Comparison of ENCODE assay signal across 1 cellular context in the genomic region with DNA sequence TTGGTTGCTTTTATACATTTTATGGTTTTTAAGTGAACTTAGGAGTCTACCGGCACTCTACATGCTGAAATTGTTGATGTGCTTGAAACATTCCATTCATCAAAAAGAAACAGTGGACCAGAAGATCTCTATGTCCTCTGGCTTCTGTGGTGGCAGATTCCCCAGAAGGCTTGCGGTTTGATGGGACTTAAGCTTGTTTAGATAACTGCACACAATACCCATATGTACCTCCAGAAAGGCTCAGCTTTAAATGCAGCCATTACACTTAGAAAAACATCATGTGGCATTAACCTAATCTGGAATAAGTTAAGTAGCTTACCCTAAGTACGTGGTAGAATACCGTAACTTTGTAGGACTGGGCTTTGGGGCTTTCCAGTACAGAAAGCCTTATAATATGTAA.
TF ChIP-seq lines count a peak whose summit lies in the region.

No MANE protein-coding gene starts in this region.

TF ChIP-seq in HEK293, 187 proteins besides CTCF, POLR2A, EP300 and RAD21 (continued from another document):
- TF ChIP-seq, protein P1, sequence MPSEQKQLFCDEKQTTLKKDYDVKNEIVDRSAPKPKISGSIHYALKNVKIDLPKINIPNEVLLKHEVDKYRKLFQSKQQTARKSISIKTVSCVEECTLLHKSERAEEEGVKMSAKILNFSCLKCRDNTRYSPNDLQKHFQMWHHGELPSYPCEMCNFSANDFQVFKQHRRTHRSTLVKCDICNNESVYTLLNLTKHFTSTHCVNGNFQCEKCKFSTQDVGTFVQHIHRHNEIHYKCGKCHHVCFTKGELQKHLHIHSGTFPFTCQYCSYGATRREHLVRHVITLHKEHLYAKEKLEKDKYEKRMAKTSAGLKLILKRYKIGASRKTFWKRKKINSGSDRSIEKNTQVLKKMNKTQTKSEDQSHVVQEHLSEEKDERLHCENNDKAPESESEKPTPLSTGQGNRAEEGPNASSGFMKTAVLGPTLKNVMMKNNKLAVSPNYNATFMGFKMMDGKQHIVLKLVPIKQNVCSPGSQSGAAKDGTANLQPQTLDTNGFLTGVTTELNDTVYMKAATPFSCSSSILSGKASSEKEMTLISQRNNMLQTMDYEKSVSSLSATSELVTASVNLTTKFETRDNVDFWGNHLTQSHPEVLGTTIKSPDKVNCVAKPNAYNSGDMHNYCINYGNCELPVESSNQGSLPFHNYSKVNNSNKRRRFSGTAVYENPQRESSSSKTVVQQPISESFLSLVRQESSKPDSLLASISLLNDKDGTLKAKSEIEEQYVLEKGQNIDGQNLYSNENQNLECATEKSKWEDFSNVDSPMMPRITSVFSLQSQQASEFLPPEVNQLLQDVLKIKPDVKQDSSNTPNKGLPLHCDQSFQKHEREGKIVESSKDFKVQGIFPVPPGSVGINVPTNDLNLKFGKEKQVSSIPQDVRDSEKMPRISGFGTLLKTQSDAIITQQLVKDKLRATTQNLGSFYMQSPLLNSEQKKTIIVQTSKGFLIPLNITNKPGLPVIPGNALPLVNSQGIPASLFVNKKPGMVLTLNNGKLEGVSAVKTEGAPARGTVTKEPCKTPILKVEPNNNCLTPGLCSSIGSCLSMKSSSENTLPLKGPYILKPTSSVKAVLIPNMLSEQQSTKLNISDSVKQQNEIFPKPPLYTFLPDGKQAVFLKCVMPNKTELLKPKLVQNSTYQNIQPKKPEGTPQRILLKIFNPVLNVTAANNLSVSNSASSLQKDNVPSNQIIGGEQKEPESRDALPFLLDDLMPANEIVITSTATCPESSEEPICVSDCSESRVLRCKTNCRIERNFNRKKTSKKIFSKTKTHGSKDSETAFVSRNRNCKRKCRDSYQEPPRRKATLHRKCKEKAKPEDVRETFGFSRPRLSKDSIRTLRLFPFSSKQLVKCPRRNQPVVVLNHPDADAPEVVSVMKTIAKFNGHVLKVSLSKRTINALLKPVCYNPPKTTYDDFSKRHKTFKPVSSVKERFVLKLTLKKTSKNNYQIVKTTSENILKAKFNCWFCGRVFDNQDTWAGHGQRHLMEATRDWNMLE (tag by site-specific recombination; conservative IDR thresholded peaks at IDR 0.05; ENCODE audit: low read depth) = no peak
- TF ChIP-seq ZNF140 (tag by site-specific recombination; IDR thresholded peaks at IDR 0.05) (no peak), ZNF292 (tag by site-specific recombination; IDR thresholded peaks at IDR 0.05; ENCODE audit: borderline replicate concordance, low read depth) (no peak), YY2 (tag by site-specific recombination; IDR thresholded peaks at IDR 0.05) (no peak), SCRT1 (tag by site-specific recombination; IDR thresholded peaks at IDR 0.05; ENCODE audit: borderline replicate concordance) (no peak), ZFHX2 (tag by site-specific recombination; conservative IDR thresholded peaks at IDR 0.05) (no peak)
- TF ChIP-seq, protein P2, sequence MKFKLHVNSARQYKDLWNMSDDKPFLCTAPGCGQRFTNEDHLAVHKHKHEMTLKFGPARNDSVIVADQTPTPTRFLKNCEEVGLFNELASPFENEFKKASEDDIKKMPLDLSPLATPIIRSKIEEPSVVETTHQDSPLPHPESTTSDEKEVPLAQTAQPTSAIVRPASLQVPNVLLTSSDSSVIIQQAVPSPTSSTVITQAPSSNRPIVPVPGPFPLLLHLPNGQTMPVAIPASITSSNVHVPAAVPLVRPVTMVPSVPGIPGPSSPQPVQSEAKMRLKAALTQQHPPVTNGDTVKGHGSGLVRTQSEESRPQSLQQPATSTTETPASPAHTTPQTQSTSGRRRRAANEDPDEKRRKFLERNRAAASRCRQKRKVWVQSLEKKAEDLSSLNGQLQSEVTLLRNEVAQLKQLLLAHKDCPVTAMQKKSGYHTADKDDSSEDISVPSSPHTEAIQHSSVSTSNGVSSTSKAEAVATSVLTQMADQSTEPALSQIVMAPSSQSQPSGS (tag by site-specific recombination; IDR thresholded peaks at IDR 0.05; ENCODE audit: low read depth) = no peak
- TF ChIP-seq, protein P3, sequence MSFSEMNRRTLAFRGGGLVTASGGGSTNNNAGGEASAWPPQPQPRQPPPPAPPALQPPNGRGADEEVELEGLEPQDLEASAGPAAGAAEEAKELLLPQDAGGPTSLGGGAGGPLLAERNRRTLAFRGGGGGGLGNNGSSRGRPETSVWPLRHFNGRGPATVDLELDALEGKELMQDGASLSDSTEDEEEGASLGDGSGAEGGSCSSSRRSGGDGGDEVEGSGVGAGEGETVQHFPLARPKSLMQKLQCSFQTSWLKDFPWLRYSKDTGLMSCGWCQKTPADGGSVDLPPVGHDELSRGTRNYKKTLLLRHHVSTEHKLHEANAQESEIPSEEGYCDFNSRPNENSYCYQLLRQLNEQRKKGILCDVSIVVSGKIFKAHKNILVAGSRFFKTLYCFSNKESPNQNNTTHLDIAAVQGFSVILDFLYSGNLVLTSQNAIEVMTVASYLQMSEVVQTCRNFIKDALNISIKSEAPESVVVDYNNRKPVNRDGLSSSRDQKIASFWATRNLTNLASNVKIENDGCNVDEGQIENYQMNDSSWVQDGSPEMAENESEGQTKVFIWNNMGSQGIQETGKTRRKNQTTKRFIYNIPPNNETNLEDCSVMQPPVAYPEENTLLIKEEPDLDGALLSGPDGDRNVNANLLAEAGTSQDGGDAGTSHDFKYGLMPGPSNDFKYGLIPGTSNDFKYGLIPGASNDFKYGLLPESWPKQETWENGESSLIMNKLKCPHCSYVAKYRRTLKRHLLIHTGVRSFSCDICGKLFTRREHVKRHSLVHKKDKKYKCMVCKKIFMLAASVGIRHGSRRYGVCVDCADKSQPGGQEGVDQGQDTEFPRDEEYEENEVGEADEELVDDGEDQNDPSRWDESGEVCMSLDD (tag by site-specific recombination; IDR thresholded peaks at IDR 0.05) = no peak
- TF ChIP-seq, protein P4, sequence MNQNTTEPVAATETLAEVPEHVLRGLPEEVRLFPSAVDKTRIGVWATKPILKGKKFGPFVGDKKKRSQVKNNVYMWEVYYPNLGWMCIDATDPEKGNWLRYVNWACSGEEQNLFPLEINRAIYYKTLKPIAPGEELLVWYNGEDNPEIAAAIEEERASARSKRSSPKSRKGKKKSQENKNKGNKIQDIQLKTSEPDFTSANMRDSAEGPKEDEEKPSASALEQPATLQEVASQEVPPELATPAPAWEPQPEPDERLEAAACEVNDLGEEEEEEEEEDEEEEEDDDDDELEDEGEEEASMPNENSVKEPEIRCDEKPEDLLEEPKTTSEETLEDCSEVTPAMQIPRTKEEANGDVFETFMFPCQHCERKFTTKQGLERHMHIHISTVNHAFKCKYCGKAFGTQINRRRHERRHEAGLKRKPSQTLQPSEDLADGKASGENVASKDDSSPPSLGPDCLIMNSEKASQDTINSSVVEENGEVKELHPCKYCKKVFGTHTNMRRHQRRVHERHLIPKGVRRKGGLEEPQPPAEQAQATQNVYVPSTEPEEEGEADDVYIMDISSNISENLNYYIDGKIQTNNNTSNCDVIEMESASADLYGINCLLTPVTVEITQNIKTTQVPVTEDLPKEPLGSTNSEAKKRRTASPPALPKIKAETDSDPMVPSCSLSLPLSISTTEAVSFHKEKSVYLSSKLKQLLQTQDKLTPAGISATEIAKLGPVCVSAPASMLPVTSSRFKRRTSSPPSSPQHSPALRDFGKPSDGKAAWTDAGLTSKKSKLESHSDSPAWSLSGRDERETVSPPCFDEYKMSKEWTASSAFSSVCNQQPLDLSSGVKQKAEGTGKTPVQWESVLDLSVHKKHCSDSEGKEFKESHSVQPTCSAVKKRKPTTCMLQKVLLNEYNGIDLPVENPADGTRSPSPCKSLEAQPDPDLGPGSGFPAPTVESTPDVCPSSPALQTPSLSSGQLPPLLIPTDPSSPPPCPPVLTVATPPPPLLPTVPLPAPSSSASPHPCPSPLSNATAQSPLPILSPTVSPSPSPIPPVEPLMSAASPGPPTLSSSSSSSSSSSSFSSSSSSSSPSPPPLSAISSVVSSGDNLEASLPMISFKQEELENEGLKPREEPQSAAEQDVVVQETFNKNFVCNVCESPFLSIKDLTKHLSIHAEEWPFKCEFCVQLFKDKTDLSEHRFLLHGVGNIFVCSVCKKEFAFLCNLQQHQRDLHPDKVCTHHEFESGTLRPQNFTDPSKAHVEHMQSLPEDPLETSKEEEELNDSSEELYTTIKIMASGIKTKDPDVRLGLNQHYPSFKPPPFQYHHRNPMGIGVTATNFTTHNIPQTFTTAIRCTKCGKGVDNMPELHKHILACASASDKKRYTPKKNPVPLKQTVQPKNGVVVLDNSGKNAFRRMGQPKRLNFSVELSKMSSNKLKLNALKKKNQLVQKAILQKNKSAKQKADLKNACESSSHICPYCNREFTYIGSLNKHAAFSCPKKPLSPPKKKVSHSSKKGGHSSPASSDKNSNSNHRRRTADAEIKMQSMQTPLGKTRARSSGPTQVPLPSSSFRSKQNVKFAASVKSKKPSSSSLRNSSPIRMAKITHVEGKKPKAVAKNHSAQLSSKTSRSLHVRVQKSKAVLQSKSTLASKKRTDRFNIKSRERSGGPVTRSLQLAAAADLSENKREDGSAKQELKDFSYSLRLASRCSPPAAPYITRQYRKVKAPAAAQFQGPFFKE (tag by site-specific recombination; IDR thresholded peaks at IDR 0.05; ENCODE audit: borderline replicate concordance) = no peak
- TF ChIP-seq, protein P5, sequence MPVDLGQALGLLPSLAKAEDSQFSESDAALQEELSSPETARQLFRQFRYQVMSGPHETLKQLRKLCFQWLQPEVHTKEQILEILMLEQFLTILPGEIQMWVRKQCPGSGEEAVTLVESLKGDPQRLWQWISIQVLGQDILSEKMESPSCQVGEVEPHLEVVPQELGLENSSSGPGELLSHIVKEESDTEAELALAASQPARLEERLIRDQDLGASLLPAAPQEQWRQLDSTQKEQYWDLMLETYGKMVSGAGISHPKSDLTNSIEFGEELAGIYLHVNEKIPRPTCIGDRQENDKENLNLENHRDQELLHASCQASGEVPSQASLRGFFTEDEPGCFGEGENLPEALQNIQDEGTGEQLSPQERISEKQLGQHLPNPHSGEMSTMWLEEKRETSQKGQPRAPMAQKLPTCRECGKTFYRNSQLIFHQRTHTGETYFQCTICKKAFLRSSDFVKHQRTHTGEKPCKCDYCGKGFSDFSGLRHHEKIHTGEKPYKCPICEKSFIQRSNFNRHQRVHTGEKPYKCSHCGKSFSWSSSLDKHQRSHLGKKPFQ (tag by site-specific recombination; IDR thresholded peaks at IDR 0.05) = no peak
